Comparison of ENCODE assay signal across 23 cellular contexts in the genomic region with DNA sequence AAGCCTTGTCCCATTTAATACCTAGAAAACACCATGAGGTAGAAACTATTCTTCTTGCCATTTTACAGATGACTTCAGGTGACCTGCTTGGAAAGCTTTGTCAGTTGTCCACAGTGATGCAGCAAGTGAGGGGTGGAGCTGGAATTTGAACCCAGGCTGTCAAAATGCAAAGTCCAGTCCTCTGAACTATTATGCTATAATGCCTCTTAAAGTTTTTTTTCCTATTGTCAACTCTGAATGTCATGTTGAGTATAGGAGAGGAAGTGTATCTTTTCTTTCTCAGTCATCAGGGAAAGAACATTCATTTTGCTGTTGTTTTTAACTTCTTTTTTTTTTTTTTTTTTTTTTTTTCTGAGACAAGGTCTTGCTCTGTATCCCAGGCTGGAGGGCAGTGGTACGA.
"Had no signal": no experiment of that assay in that cellular context is flagged by ENCODE, and none has a peak within 500 bp of the region (broad histone marks: within the 10 kb centered on the region; RNA-seq: fewer than 3 reads in every experiment).

No MANE protein-coding gene starts in this region.

- H3K36me3 ChIP-seq: esophagus squamous epithelium, prostate gland, stomach, thyroid gland had no signal

- H3K4me1 ChIP-seq: esophagus squamous epithelium, prostate gland, stomach, thyroid gland had no signal

- H3K9me3 ChIP-seq: prostate gland, thyroid gland had no signal

- H3K27ac ChIP-seq: coronary artery, esophagus squamous epithelium, prostate gland, skin epidermis, stomach, thyroid gland had no signal

- DNase-seq: dermis blood vessel endothelial cell; effector memory CD4-positive, alpha-beta T cell; erythroblast; esophagus squamous epithelium; foreskin melanocyte; glutamatergic neuron; mesenchymal stem cell; midbrain; naive thymus-derived CD8-positive, alpha-beta T cell; nephron progenitor cell; nucleus accumbens; right cardiac atrium; stimulated activated CD4-positive, alpha-beta T cell treated with anti-CD3 and anti-CD28 coated beads, Interleukin-15, amount 100 ng/mL, for 24 hours; stimulated activated CD4-positive, alpha-beta T cell treated with anti-CD3 and anti-CD28 coated beads, Interleukin-2, amount 100 ng/mL, for 48 hours; stimulated activated naive CD4-positive, alpha-beta T cell treated with Interleukin-2 at 50 U/mL for 16 hours; stomach; thyroid gland; trophoblast cell had no signal

- ATAC-seq: left lobe of liver; naive thymus-derived CD8-positive, alpha-beta T cell; right cardiac atrium had no signal

- H3K4me3 Mint-ChIP-seq: naive thymus-derived CD8-positive, alpha-beta T cell; nephron progenitor cell had no signal

- H3K4me3 ChIP-seq: coronary artery, esophagus squamous epithelium, prostate gland, skin epidermis, stomach, thyroid gland had no signal

- FAIRE-seq: keratinocyte had no signal

- H3K27ac Mint-ChIP-seq: naive thymus-derived CD8-positive, alpha-beta T cell; nephron progenitor cell had no signal

- H3K27me3 ChIP-seq: thyroid gland had no signal

- H3K4me1 Mint-ChIP-seq: nephron progenitor cell had no signal
